ENCODE assay signal across 24 cellular contexts in genomic region chr12:121328620-121329019, GRCh38.
"Had no signal": no experiment of that assay in that cellular context is flagged by ENCODE, and none has a peak within 500 bp of the region (broad histone marks: within the 10 kb centered on the region; RNA-seq: fewer than 3 reads in every experiment).

No MANE protein-coding gene starts in this region.

- H3K27me3 ChIP-seq: dorsolateral prefrontal cortex, esophagus muscularis mucosa, foreskin keratinocyte, gastroesophageal sphincter, heart left ventricle, hepatocyte, left lung had no signal

- H3K4me3 ChIP-seq: coronary artery, esophagus muscularis mucosa, gastroesophageal sphincter, heart left ventricle, hepatocyte, left lung, lower lobe of right lung, mucosa of descending colon had no signal

- H3K27me3 Mint-ChIP-seq: naive B cell had no signal

- H3K4me1 ChIP-seq: foreskin keratinocyte had no signal

- DNase-seq: dermis blood vessel endothelial cell; dorsolateral prefrontal cortex; effector CD4-positive, alpha-beta T cell; effector memory CD4-positive, alpha-beta T cell; foreskin keratinocyte; heart left ventricle; hypothalamus; left cardiac atrium; left lung; left ventricle myocardium superior; lower lobe of right lung; mesenchymal stem cell; mucosa of descending colon; naive B cell had no signal

- H3K27ac Mint-ChIP-seq: mesothelial cell of epicardium, naive B cell had no signal

- ATAC-seq: foreskin keratinocyte, gastroesophageal sphincter, heart left ventricle, left cardiac atrium, left lung, left ventricle myocardium superior, lower lobe of right lung, mucosa of descending colon had no signal

- FAIRE-seq: colon, endothelial cell of umbilical vein, frontal cortex, islet of Langerhans, keratinocyte had no signal

- H3K4me2 ChIP-seq: hepatocyte had no signal

- H3K4me1 Mint-ChIP-seq: mesothelial cell of epicardium, naive B cell had no signal

- H3K9me3 ChIP-seq: esophagus muscularis mucosa, gastroesophageal sphincter, heart left ventricle, left lung, lower lobe of right lung, mucosa of descending colon had no signal

- H2AFZ ChIP-seq: hepatocyte had no signal

- H3K9me3 Mint-ChIP-seq: mesothelial cell of epicardium, naive B cell had no signal

- H3K27ac ChIP-seq: coronary artery, esophagus muscularis mucosa, foreskin keratinocyte, gastroesophageal sphincter, heart left ventricle, hepatocyte, left lung, lower lobe of right lung had no signal

- H3K4me3 Mint-ChIP-seq: mesothelial cell of epicardium, naive B cell had no signal

- H3K79me2 ChIP-seq: hepatocyte had no signal
